In genomic region chr19:43622070-43622469, GRCh38 we compare ENCODE assay signal across 25 cellular contexts. TPM values are rescaled to one million over a fixed set of nuclear protein-coding genes. Genes with fewer than 3 reads are reported as not detected.
"Had no signal": no experiment of that assay in that cellular context is flagged by ENCODE, and none has a peak within 500 bp of the region (broad histone marks: within the 10 kb centered on the region; RNA-seq: fewer than 3 reads in every experiment).

No MANE protein-coding gene starts in this region.

- H3K27me3 ChIP-seq: dorsolateral prefrontal cortex, gastrocnemius medialis, neural progenitor cell, right atrium auricular region, suprapubic skin, transverse colon, upper lobe of right lung, uterus had no signal

- H2AFZ ChIP-seq: neural progenitor cell had no signal

- H3K27ac ChIP-seq: gastrocnemius medialis, lower lobe of right lung, neural progenitor cell, prostate gland, right atrium auricular region, suprapubic skin, transverse colon, upper lobe of right lung, uterus had no signal

- H3K27ac Mint-ChIP-seq: neural progenitor cell; stimulated activated naive CD8-positive, alpha-beta T cell treated with anti-CD3 and anti-CD28 coated beads, Interleukin-15, amount 100 ng/mL, for 72 hours had no signal

- H3K36me3 Mint-ChIP-seq: naive thymus-derived CD8-positive, alpha-beta T cell had no signal

- ATAC-seq: esophagus mucosa; gastrocnemius medialis; left ventricle myocardium superior; lower lobe of right lung; naive thymus-derived CD8-positive, alpha-beta T cell; sciatic nerve; stimulated activated naive CD8-positive, alpha-beta T cell treated with anti-CD3 and anti-CD28 coated beads, Interleukin-15, amount 100 ng/mL, for 72 hours; upper lobe of right lung had no signal

- DNase-seq: dorsolateral prefrontal cortex; effector CD4-positive, alpha-beta T cell; foreskin fibroblast; gastrocnemius medialis; head of caudate nucleus; left ventricle myocardium superior; lower lobe of right lung; naive thymus-derived CD8-positive, alpha-beta T cell; stimulated activated CD4-positive, alpha-beta T cell treated with anti-CD3 and anti-CD28 coated beads, Interleukin-12 subunit alpha, Interleukin-12 subunit beta, amount 100 ng/mL, for 4 hours; stimulated activated CD4-positive, alpha-beta T cell treated with anti-CD3 and anti-CD28 coated beads, Interleukin-1b, Interleukin-23, amount 100 ng/mL, for 48 hours; stimulated activated CD4-positive, alpha-beta T cell treated with anti-CD3 and anti-CD28 coated beads, Interleukin-4, amount 100 ng/mL, for 1 hour; stimulated activated CD8-positive, alpha-beta memory T cell treated with anti-CD3 and anti-CD28 coated beads, Interleukin-4, amount 100 ng/mL, for 48 hours; stimulated activated naive CD4-positive, alpha-beta T cell; stimulated activated naive CD8-positive, alpha-beta T cell treated with anti-CD3 and anti-CD28 coated beads, Interleukin-15, amount 100 ng/mL, for 72 hours; transverse colon; upper lobe of right lung; uterus had no signal

- H3K4me3 Mint-ChIP-seq: neural progenitor cell had no signal

- H3K9ac ChIP-seq: neural progenitor cell had no signal

- H3K4me1 ChIP-seq: prostate gland had no signal

- H3K9me3 Mint-ChIP-seq: naive thymus-derived CD8-positive, alpha-beta T cell; neural progenitor cell; stimulated activated naive CD8-positive, alpha-beta T cell treated with anti-CD3 and anti-CD28 coated beads, Interleukin-15, amount 100 ng/mL, for 72 hours had no signal

- H3K9me3 ChIP-seq: gastrocnemius medialis, lower lobe of right lung, prostate gland, right atrium auricular region, suprapubic skin, transverse colon, upper lobe of right lung, uterus had no signal

- H3K36me3 ChIP-seq: gastrocnemius medialis, lower lobe of right lung, neural progenitor cell, prostate gland, right atrium auricular region, suprapubic skin, transverse colon, upper lobe of right lung, uterus had no signal

- H3K4me3 ChIP-seq: dorsolateral prefrontal cortex, gastrocnemius medialis, lower lobe of right lung, neural progenitor cell, prostate gland, right atrium auricular region, smooth muscle cell, suprapubic skin, transverse colon, upper lobe of right lung, uterus had no signal

- H3K4me2 ChIP-seq: neural progenitor cell, smooth muscle cell had no signal

RNA-seq across cellular contexts. Expression of gene SRRM5, which starts 10.2 kb away (rescaled TPM):
- total RNA-seq: myocyte had no signal
- polyA plus RNA-seq: smooth muscle cell had no signal

RNA-seq across cellular contexts. Expression of gene CADM4, which starts 17.6 kb away (rescaled TPM):
- polyA plus RNA-seq: naive thymus-derived CD8-positive, alpha-beta T cell had no signal
